In genomic region chr11:65885808-65886536, GRCh38 we compare ENCODE assay signal across 18 cellular contexts. TPM values are rescaled to one million over a fixed set of nuclear protein-coding genes. Genes with fewer than 3 reads are reported as not detected.
DNase-seq lines count a peak whose midpoint lies in the region; ATAC-seq and TF ChIP-seq lines count a peak whose summit lies in the region.
"Had no signal": no experiment of that assay in that cellular context is flagged by ENCODE, and none has a peak within 500 bp of the region (broad histone marks: within the 10 kb centered on the region; RNA-seq: fewer than 3 reads in every experiment).

No MANE protein-coding gene starts in this region.

- peak overlapping the region; percentile 96 for H3K27ac ChIP-seq in RWPE2 (ENCODE audit: poor library complexity, severe bottlenecking)
- peak overlapping the region; percentile 92 for H3K27ac ChIP-seq in hepatocyte
- H3K27ac ChIP-seq in stomach: peak overlapping the region in 3 of 5 donors; percentile 27 to 98 (median 94)

- H3K27me3 ChIP-seq in RWPE2 (ENCODE audit: insufficient read depth, poor library complexity, severe bottlenecking): no peaks in the 10 kb centered on the region
- H3K27me3 ChIP-seq in hepatocyte: no peaks in the 10 kb centered on the region
- no peaks in the 10 kb centered on the region for H3K27me3 ChIP-seq in stomach
- H3K27me3 ChIP-seq: MG63 had no signal

- no peaks in the 10 kb centered on the region for H4K20me1 ChIP-seq in hepatocyte (ENCODE audit: insufficient read depth, poor library complexity, severe bottlenecking)

- TF ChIP-seq CTCF in RWPE2 (IDR thresholded peaks at IDR 0.05; ENCODE audit: poor library complexity, severe bottlenecking) (no peak), hepatocyte (IDR thresholded peaks at IDR 0.05; ENCODE audit: poor library complexity) (no peak), stomach (IDR thresholded peaks at IDR 0.05) (no peak)

- H3K27me3 Mint-ChIP-seq in activated naive CD4-positive, alpha-beta T cell treated with anti-CD3 and anti-CD28 coated beads for 36 hours (ENCODE audit: low read depth): no peaks in the 10 kb centered on the region

- no peak overlapping the region for H3K27ac Mint-ChIP-seq in activated naive CD4-positive, alpha-beta T cell treated with anti-CD3 and anti-CD28 coated beads for 36 hours

- intact Hi-C loops in activated naive CD4-positive, alpha-beta T cell treated with anti-CD3 and anti-CD28 coated beads for 36 hours (cut with micrococcal nuclease): loop anchor here (2.0 kb wide), 1 partner anchor 25 kb away; no protein-coding TSS in a partner anchor
- intact Hi-C loops in stomach (cut with DNase I; ENCODE audit: low total_unique reads): no loop called here

- H3K9me2 ChIP-seq in hepatocyte (replicated peaks; ENCODE audit: insufficient read depth): no peaks in the 10 kb centered on the region

- peaks cover 24% of the 10 kb centered on the region for H3K79me2 ChIP-seq in hepatocyte

- 89% methylated on average over 12 of the region's 12 CpGs for WGBS in hepatocyte (ENCODE audit: low lambda C conversion rate, missing lambda C conversion rate)
- WGBS in stomach, 5 donors: 79 to 90% (median 87%) methylated on average over 11 to 12 of the region's 12 CpGs

- CTCF ChIA-PET in activated naive CD4-positive, alpha-beta T cell treated with anti-CD3 and anti-CD28 coated beads for 36 hours (lab: Charles Lee): interaction anchor here (0.7 to 14.7 kb wide), 26 partner anchors 8 to 174 kb away, joined by 3 to 178 read pairs (median 8); partner anchors contain the start of genes CFL1, EFEMP2, MUS81 and SNX32

- no peak for TF ChIP-seq POLR2A in stomach (IDR thresholded peaks at IDR 0.05)

- ATAC-seq in RWPE2 (ENCODE audit: low read depth) (no peak), GM19455 (IDR thresholded peaks at IDR 0.05; ENCODE audit: unreplicated experiment) (no peak)

- H3K36me3 Mint-ChIP-seq in activated naive CD4-positive, alpha-beta T cell treated with anti-CD3 and anti-CD28 coated beads for 36 hours (ENCODE audit: low read depth): peaks cover 29% of the 10 kb centered on the region

- H3K4me3 ChIP-seq in RWPE2 (ENCODE audit: severe bottlenecking): no peak overlapping the region
- H3K4me3 ChIP-seq in hepatocyte: no peak overlapping the region
- H3K4me3 ChIP-seq in stomach: no peak overlapping the region
- H3K4me3 ChIP-seq: coronary artery, MG63 had no signal

- H3K9me3 Mint-ChIP-seq in activated naive CD4-positive, alpha-beta T cell treated with anti-CD3 and anti-CD28 coated beads for 36 hours: no peaks in the 10 kb centered on the region

- no peak for DNase-seq in activated naive CD4-positive, alpha-beta T cell treated with anti-CD3 and anti-CD28 coated beads for 36 hours
- DNase-seq in activated naive CD4-positive, alpha-beta T cell treated with Interleukin-2 at 50 U/mL for 16 hours: no peak
- DNase-seq in RWPE2 (ENCODE audit: low spot score) (no peak), hepatocyte (ENCODE audit: low spot score) (no peak), stomach (no peak), GOT3 (lab: John Stamatoyannopoulos, UW) (no peak), NOMO-1 treated with DMSO at 0.1 percent for 48 hours (lab: John Stamatoyannopoulos, UW; ENCODE audit: unreplicated experiment) (no peak)
- DNase-seq: DMS 273 treated with DMSO at 0.1 percent for 48 hours, H9, MG63, NCI-H2081 treated with DMSO at 0.1 percent for 48 hours, NCI-H748 treated with DMSO at 0.1 percent for 48 hours, SHP77 treated with DMSO at 0.1 percent for 48 hours, substantia nigra had no signal

- H3K4me1 Mint-ChIP-seq in activated naive CD4-positive, alpha-beta T cell treated with anti-CD3 and anti-CD28 coated beads for 36 hours (ENCODE audit: low read depth): peaks cover 57% of the 10 kb centered on the region

- H3K4me2 ChIP-seq in hepatocyte: peak overlapping the region; percentile 98

- H3K9me3 ChIP-seq in RWPE2 (ENCODE audit: severe bottlenecking): no peaks in the 10 kb centered on the region
- H3K9me3 ChIP-seq in hepatocyte (ENCODE audit: low read depth): no peaks in the 10 kb centered on the region
- H3K9me3 ChIP-seq in stomach: no peaks in the 10 kb centered on the region
- H3K9me3 ChIP-seq: MG63 had no signal

- no peak overlapping the region for H2AFZ ChIP-seq in hepatocyte

- H3K36me3 ChIP-seq in RWPE2 (ENCODE audit: low read depth): peaks cover 38% of the 10 kb centered on the region
- H3K36me3 ChIP-seq in hepatocyte (replicated peaks; ENCODE audit: insufficient read depth, low read depth): no peaks in the 10 kb centered on the region
- peaks cover 20 to 54% (median 45%) of the 10 kb centered on the region in 4 donors for H3K36me3 ChIP-seq in stomach

- no peak for TF ChIP-seq EP300 in stomach (IDR thresholded peaks at IDR 0.05)

- peak overlapping the region; percentile 97 for H3K4me3 Mint-ChIP-seq in activated naive CD4-positive, alpha-beta T cell treated with anti-CD3 and anti-CD28 coated beads for 36 hours

- H3K4me1 ChIP-seq in RWPE2 (ENCODE audit: insufficient read depth, poor library complexity, severe bottlenecking) (peaks cover 10% of the 10 kb centered on the region), hepatocyte (ENCODE audit: insufficient read depth) (peaks cover 31% of the 10 kb centered on the region), stomach (peaks cover 41 to 61% (median 56%) of the 10 kb centered on the region in 4 donors)

RNA-seq across cellular contexts. Expression of gene FIBP, which starts 2.3 kb away (rescaled TPM):
- 10 to 100 TPM; 83.1 to 86.6 TPM for total RNA-seq in activated naive CD4-positive, alpha-beta T cell treated with anti-CD3 and anti-CD28 coated beads for 36 hours
- total RNA-seq in hepatocyte (72.6 and 74.9 TPM in 2 replicates), stomach (100 to 1,000 TPM in 2 of 5 donors, 10 to 100 TPM in 3; 25.4 to 488 (median 74.3) TPM)
- polyA plus RNA-seq in hepatocyte (93.6 and 101 TPM in 2 replicates), stomach (10 to 100 TPM; 45.2 to 76.5 (median 66.0) TPM)

RNA-seq across cellular contexts. Expression of gene CCDC85B, which starts 4.5 kb away (rescaled TPM):
- total RNA-seq in activated naive CD4-positive, alpha-beta T cell treated with anti-CD3 and anti-CD28 coated beads for 36 hours: 10 to 100 TPM; 27.6 to 29.0 TPM
- 15.1 and 21.5 TPM in 2 replicates for total RNA-seq in hepatocyte
- polyA plus RNA-seq in hepatocyte: 38.2 and 41.6 TPM in 2 replicates
- total RNA-seq in stomach: 10 to 100 TPM in 4 of 5 donors, 1 to 10 TPM in 1; 7.0 to 68.9 (median 20.6) TPM
- 10 to 100 TPM; 25.1 to 50.4 (median 42.5) TPM for polyA plus RNA-seq in stomach

RNA-seq across cellular contexts. Expression of gene CTSW, which starts 6.3 kb away (rescaled TPM):
- total RNA-seq in activated naive CD4-positive, alpha-beta T cell treated with anti-CD3 and anti-CD28 coated beads for 36 hours: under 1 TPM; 0.91 to 0.95 TPM
- total RNA-seq in hepatocyte (not detected in 2 replicates), stomach (1 to 10 TPM in 2 of 5 donors, under 1 TPM in 1, not detected in 2; 0.58 to 2.2 (median 1.1) TPM)
- polyA plus RNA-seq in hepatocyte (0.15 and 0.56 TPM in 2 replicates), stomach (1 to 10 TPM in 2 of 3 donors, under 1 TPM in 1; 0.43 to 2.7 (median 1.6) TPM)
- total RNA-seq: fibroblast of lung, H9 had no signal
- polyA plus RNA-seq: fibroblast of lung had no signal

RNA-seq across cellular contexts. Expression of gene EFEMP2, which starts 13.4 kb away (rescaled TPM):
- total RNA-seq in activated naive CD4-positive, alpha-beta T cell treated with anti-CD3 and anti-CD28 coated beads for 36 hours: 10 to 100 TPM; 10.1 to 11.5 TPM
- 65.2 and 69.7 TPM in 2 replicates for total RNA-seq in hepatocyte
- polyA plus RNA-seq in hepatocyte: 197 and 230 TPM in 2 replicates
- 10 to 100 TPM; 21.0 to 34.4 (median 23.3) TPM for total RNA-seq in stomach
- 10 to 100 TPM; 31.8 to 37.9 (median 36.0) TPM for polyA plus RNA-seq in stomach

RNA-seq across cellular contexts. Expression of gene FOSL1, which starts 14.2 kb away (rescaled TPM):
- total RNA-seq in activated naive CD4-positive, alpha-beta T cell treated with anti-CD3 and anti-CD28 coated beads for 36 hours: 1 to 10 TPM; 8.2 TPM
- total RNA-seq in hepatocyte: 4.5 and 4.7 TPM in 2 replicates
- 16.5 and 20.1 TPM in 2 replicates for polyA plus RNA-seq in hepatocyte
- 10 to 100 TPM in 1 of 5 donors, 1 to 10 TPM in 2, not detected in 2; 1.7 to 43.3 (median 1.9) TPM for total RNA-seq in stomach
- 10 to 100 TPM in 2 of 3 donors, 1 to 10 TPM in 1; 7.0 to 14.7 (median 14.1) TPM for polyA plus RNA-seq in stomach
- total RNA-seq: skeletal muscle tissue had no signal
